ENCODE assay signal across 8 cellular contexts in genomic region chr11:121446752-121447156, GRCh38. TPM values are rescaled to one million over a fixed set of nuclear protein-coding genes. Genes with fewer than 3 reads are reported as not detected.
A peak's percentile ranks its signal among the peaks of the same experiment; 100 is the strongest.
DNase-seq lines count a peak whose midpoint lies in the region; ATAC-seq and TF ChIP-seq lines count a peak whose summit lies in the region.

No MANE protein-coding gene starts in this region.

- DNase-seq in NCI-H748 (lab: John Stamatoyannopoulos, UW; ENCODE audit: unreplicated experiment) (peak; percentile 9), NCI-H748 treated with DMSO at 0.1 percent for 48 hours (lab: John Stamatoyannopoulos, UW) (no peak), adipocyte (ENCODE audit: low read depth) (peak; percentile 34), nephron progenitor cell (peak; percentile 33), Right ventricle myocardium superior (no peak), NCI-H2196 treated with DMSO at 0.1 percent for 48 hours (lab: John Stamatoyannopoulos, UW; ENCODE audit: unreplicated experiment) (no peak)

- H3K4me3 Mint-ChIP-seq in nephron progenitor cell = no peak overlapping the region

- ATAC-seq in HG03175 (IDR thresholded peaks at IDR 0.05; ENCODE audit: unreplicated experiment) (peak; percentile 32), HG03097 (IDR thresholded peaks at IDR 0.05; ENCODE audit: low FRiP score, unreplicated experiment) (no peak), Right ventricle myocardium superior (ENCODE audit: poor library complexity) (no peak)

- H3K27me3 ChIP-seq in adipocyte (replicated peaks; ENCODE audit: control insufficient read depth, insufficient read depth, low read length) = peaks cover 46% of the 10 kb centered on the region

- no peaks in the 10 kb centered on the region for H3K4me1 ChIP-seq in adipocyte (ENCODE audit: control insufficient read depth, insufficient read depth, low read length)

- H3K27me3 Mint-ChIP-seq in nephron progenitor cell (ENCODE audit: low read depth, poor library complexity) = peaks cover 4% of the 10 kb centered on the region

- H3K36me3 Mint-ChIP-seq in nephron progenitor cell (ENCODE audit: low read depth) = no peaks in the 10 kb centered on the region

- H3K27ac Mint-ChIP-seq in nephron progenitor cell = peak overlapping the region; percentile 65

- TF ChIP-seq CTCF in nephron progenitor cell (IDR thresholded peaks at IDR 0.05) = no peak

- H3K9me3 ChIP-seq in adipocyte (ENCODE audit: control insufficient read depth, low read length) = peaks cover 7% of the 10 kb centered on the region

- no peak overlapping the region for H3K4me3 ChIP-seq in adipocyte (ENCODE audit: low read length)

- H3K9ac ChIP-seq in adipocyte (ENCODE audit: low read length) = no peak overlapping the region

- no peaks in the 10 kb centered on the region for H3K36me3 ChIP-seq in adipocyte (ENCODE audit: control insufficient read depth, insufficient read depth, low read length, severe bottlenecking)

- H3K4me1 Mint-ChIP-seq in nephron progenitor cell = peaks cover 55% of the 10 kb centered on the region

- intact Hi-C loops in Right ventricle myocardium superior (cut with DNase I) = no loop called here

- H3K9me3 Mint-ChIP-seq in nephron progenitor cell = peaks cover 8% of the 10 kb centered on the region

RNA-seq across cellular contexts. Expression of gene SORL1, which starts 5.4 kb away (rescaled TPM):
- 4.7 TPM for total RNA-seq in Right ventricle myocardium superior

Comparison
In these comparisons a context has a peak if more than half of its experiments do, and no peak if none do; other contexts are left out.
1. DNase-seq: peak in NCI-H748 (single experiment), adipocyte (single experiment) and nephron progenitor cell (single experiment); none in NCI-H748 treated with DMSO at 0.1 percent for 48 hours (single experiment), Right ventricle myocardium superior (single experiment) and NCI-H2196 treated with DMSO at 0.1 percent for 48 hours (single experiment).